In genomic region chr18:12606592-12607315, GRCh38 we compare ENCODE assay signal across 8 cellular contexts. TPM values are rescaled to one million over a fixed set of nuclear protein-coding genes. Genes with fewer than 3 reads are reported as not detected.
DNase-seq lines count a peak whose midpoint lies in the region; ATAC-seq and TF ChIP-seq lines count a peak whose summit lies in the region.

No MANE protein-coding gene starts in this region.

- TF ChIP-seq CTCF in RWPE2 (IDR thresholded peaks at IDR 0.05; ENCODE audit: poor library complexity, severe bottlenecking): no peak
- TF ChIP-seq CTCF in GM13976 (IDR thresholded peaks at IDR 0.05; ENCODE audit: borderline replicate concordance, control extremely low read depth, extremely low read depth, insufficient read depth, missing control alignments): no peak

- no peaks in the 10 kb centered on the region; the same call in 1 of the 2 replicates for H3K36me3 ChIP-seq in RWPE2 (ENCODE audit: low read depth)

- H3K27ac ChIP-seq in RWPE2 (ENCODE audit: poor library complexity, severe bottlenecking): peak overlapping the region; percentile 91

- no peaks in the 10 kb centered on the region for H3K27me3 ChIP-seq in RWPE2 (ENCODE audit: insufficient read depth, poor library complexity, severe bottlenecking)

- H3K9me3 ChIP-seq in RWPE2 (ENCODE audit: severe bottlenecking): no peaks in the 10 kb centered on the region

- no peak overlapping the region for H3K4me3 ChIP-seq in RWPE2 (ENCODE audit: severe bottlenecking)

- ATAC-seq in RWPE2 (ENCODE audit: low read depth) (peak; percentile 71), sciatic nerve (peak; percentile 64), GM21619 (IDR thresholded peaks at IDR 0.05; ENCODE audit: unreplicated experiment) (no peak)

- in situ Hi-C loops in GM13976 (cut with MboI; ENCODE audit: low sequenced_read_pairs, unreplicated experiment): no loop called here

- intact Hi-C loops in sciatic nerve (cut with DNase I): no loop called here

- H3K4me1 ChIP-seq in RWPE2 (ENCODE audit: insufficient read depth, poor library complexity, severe bottlenecking): peaks cover 34% of the 10 kb centered on the region

- DNase-seq in H4 (ENCODE audit: low spot score): peak; percentile 68
- no peak for DNase-seq in RWPE2 (ENCODE audit: low spot score)
- DNase-seq in fibroblast of peridontal ligament (ENCODE audit: extremely low read depth): peak; percentile 86
- DNase-seq in sciatic nerve (ENCODE audit: low spot score): no peak
- no peak for DNase-seq in GM13976 (ENCODE audit: low spot score)
- DNase-seq in NCI-H2029 treated with DMSO at 0.1 percent for 48 hours (lab: John Stamatoyannopoulos, UW): no peak
- DNase-seq in NK-92 treated with Interleukin-12 subunit alpha and Interleukin-12 subunit beta, amount 100 ng/mL, for 24 hours (lab: John Stamatoyannopoulos, UW): no peak

RNA-seq across cellular contexts. Expression of gene SPIRE1, which starts 51.2 kb away (rescaled TPM):
- 8.9 and 10.7 TPM in 2 replicates for total RNA-seq in H4 (2014; rRNA removed; shearing (Covaris generic))
- total RNA-seq in sciatic nerve: 94.3 TPM

Comparison
In these comparisons a context has a peak if more than half of its experiments do, and no peak if none do; other contexts are left out.
1. DNase-seq: peak in H4 (single experiment) and fibroblast of peridontal ligament (single experiment); none in RWPE2 (single experiment), sciatic nerve (single experiment), GM13976 (single experiment), NCI-H2029 treated with DMSO at 0.1 percent for 48 hours (single experiment) and NK-92 treated with Interleukin-12 subunit alpha and Interleukin-12 subunit beta, amount 100 ng/mL, for 24 hours (single experiment).